ENCODE assay signal across 25 cellular contexts in the genomic region with DNA sequence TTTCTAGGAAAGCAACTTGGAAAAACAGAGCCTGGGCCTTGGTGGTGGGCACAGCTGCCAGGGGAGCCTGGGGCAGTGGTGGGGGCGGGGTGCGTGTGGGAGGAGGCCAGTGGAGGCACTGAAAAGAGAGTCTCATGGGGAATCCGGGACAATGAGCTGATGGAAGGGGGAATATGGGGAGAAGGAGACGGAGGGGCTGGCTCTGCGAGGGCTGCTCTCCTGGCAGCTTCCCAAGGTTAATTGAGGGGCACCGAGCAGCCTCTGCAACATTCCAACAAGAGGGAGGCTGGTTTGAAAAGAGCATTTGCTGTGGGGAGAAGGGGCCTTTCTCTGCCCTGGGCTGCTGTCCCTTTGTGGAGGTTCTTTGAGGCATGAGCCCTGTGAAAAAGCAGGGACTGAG. TPM values are rescaled to one million over a fixed set of nuclear protein-coding genes. Genes with fewer than 3 reads are reported as not detected.
DNase-seq lines count a peak whose midpoint lies in the region; ATAC-seq, FAIRE-seq and TF ChIP-seq lines count a peak whose summit lies in the region.
"Had no signal": no experiment of that assay in that cellular context is flagged by ENCODE, and none has a peak within 500 bp of the region (broad histone marks: within the 10 kb centered on the region; RNA-seq: fewer than 3 reads in every experiment).

No MANE protein-coding gene starts in this region.

- no peak overlapping the region for H3K27ac ChIP-seq in H1 (ENCODE audit: low read depth, low read length)
- H3K27ac ChIP-seq in rectal smooth muscle tissue (ENCODE audit: low read depth, low read length) = peak overlapping the region; percentile 52
- H3K27ac ChIP-seq in Karpas-422 (ENCODE audit: low read length) = no peak overlapping the region
- H3K27ac ChIP-seq: brain microvascular endothelial cell, left ventricle myocardium inferior, PC-9, upper lobe of right lung, VCaP had no signal

- H3K18ac ChIP-seq in H1 (ENCODE audit: extremely low read depth, low read length) = no peak overlapping the region

- FAIRE-seq in H1 (lab: Jason Lieb, UNC) = no peak
- FAIRE-seq: GM12891, islet of Langerhans had no signal

- H3K4me1 ChIP-seq in H1 (replicated peaks in 1 of 4; ENCODE audit: control insufficient read depth in 3 of 4, insufficient read depth in 4 of 4, low read length in 3 of 4) = peaks cover 0 to 4% (median 0%) of the 10 kb centered on the region in 4 experiments; a peak in 2 of 7 replicates
- peaks cover 24% of the 10 kb centered on the region for H3K4me1 ChIP-seq in rectal smooth muscle tissue (ENCODE audit: control insufficient read depth, insufficient read depth, low read length)
- H3K4me1 ChIP-seq in Karpas-422 (ENCODE audit: low read length) = peaks cover 29% of the 10 kb centered on the region

- H3K9me3 ChIP-seq in H1 (ENCODE audit: insufficient read depth in 2 of 2, low read depth in 1 of 2, low read length in 1 of 2) = no peaks in the 10 kb centered on the region
- H3K9me3 ChIP-seq in Karpas-422 (ENCODE audit: low read length) = no peaks in the 10 kb centered on the region
- H3K9me3 ChIP-seq: left ventricle myocardium inferior, upper lobe of right lung had no signal

- no peak overlapping the region for H2BK20ac ChIP-seq in H1 (ENCODE audit: low read length)

- H3K23me2 ChIP-seq in H1 (ENCODE audit: low read depth, low read length) = no peaks in the 10 kb centered on the region

- H2BK12ac ChIP-seq in H1 (ENCODE audit: low read depth, low read length) = no peak overlapping the region

- H3K27me3 ChIP-seq in H1 (replicated peaks in 1 of 4; ENCODE audit: control insufficient read depth in 3 of 4, extremely low read depth in 1 of 4, insufficient read depth in 3 of 4, low read length in 3 of 4) (peaks cover 0 to 9% (median 3%) of the 10 kb centered on the region in 4 experiments; a peak in 5 of 7 replicates), rectal smooth muscle tissue (ENCODE audit: control insufficient read depth, insufficient read depth, low read length) (peaks cover 5% of the 10 kb centered on the region), Karpas-422 (ENCODE audit: low read length) (no peaks in the 10 kb centered on the region)
- H3K27me3 ChIP-seq: brain microvascular endothelial cell had no signal

- H3K4me2 ChIP-seq in H1 (ENCODE audit: insufficient read depth in 1 of 2, low read depth in 2 of 2, low read length in 2 of 2) (no peak overlapping the region; a peak in 1 of 4 replicates), Karpas-422 (ENCODE audit: low read depth, low read length, poor library complexity, severe bottlenecking) (no peak overlapping the region)
- H3K4me2 ChIP-seq: PC-9 had no signal

- peak overlapping the region; percentile 40; the same call in 1 of the 2 replicates for H2BK15ac ChIP-seq in H1 (ENCODE audit: low read length)

- H4K5ac ChIP-seq in H1 (ENCODE audit: insufficient read length, low read depth, low read length) = no peak overlapping the region

- H2BK120ac ChIP-seq in H1 (replicated peaks; ENCODE audit: low read depth, low read length) = no peak overlapping the region

- no peak for TF ChIP-seq EP300 in H1 (IDR thresholded peaks at IDR 0.05; ENCODE audit: borderline replicate concordance in 1 of 2, low read depth in 2 of 2, low read length in 2 of 2)

- DNase-seq in COR-L47 (lab: John Stamatoyannopoulos, UW) = peak; percentile 11
- DNase-seq in NCI-H1092 (lab: John Stamatoyannopoulos, UW) = peak; percentile 43
- DNase-seq in H1 (ENCODE audit: low read depth in 1 of 2, low spot score in 2 of 2) = no peak
- no peak for DNase-seq in Karpas-422
- DNase-seq: activated CD4-positive, alpha-beta T cell treated with anti-CD3 and anti-CD28 coated beads, Interleukin-2, amount 50 U/mL, for 1 hour; activated naive CD4-positive, alpha-beta T cell treated with anti-CD3 and anti-CD28 coated beads for 36 hours; brain microvascular endothelial cell; EL; HFFc6; left ventricle myocardium inferior; natural killer cell; NCI-H1436; NCI-H510A treated with DMSO at 0.1 percent for 48 hours; NK-92 treated with Interleukin-12 subunit alpha and Interleukin-12 subunit beta, amount 100 ng/mL, for 24 hours; PC-9; Right ventricle myocardium superior; T-helper 9 cell; upper lobe of right lung had no signal

- ATAC-seq in GM19455 (IDR thresholded peaks at IDR 0.05; ENCODE audit: unreplicated experiment) (no peak), HG02884 (IDR thresholded peaks at IDR 0.05; ENCODE audit: unreplicated experiment) (no peak)
- ATAC-seq: natural killer cell had no signal

- H3K9me2 ChIP-seq in Karpas-422 (replicated peaks; ENCODE audit: insufficient read depth, low read length) = no peaks in the 10 kb centered on the region

- no peak overlapping the region for H4K8ac ChIP-seq in H1 (ENCODE audit: extremely low read depth, insufficient read depth, low read length)

- no peaks in the 10 kb centered on the region for H3K36me3 ChIP-seq in H1 (ENCODE audit: control insufficient read depth in 2 of 4, insufficient read depth in 4 of 4, low read length in 3 of 4)
- H3K36me3 ChIP-seq in rectal smooth muscle tissue (ENCODE audit: control insufficient read depth, insufficient read depth, low read length) = no peaks in the 10 kb centered on the region
- no peaks in the 10 kb centered on the region for H3K36me3 ChIP-seq in Karpas-422 (ENCODE audit: insufficient read depth, low read length)
- H3K36me3 ChIP-seq: brain microvascular endothelial cell, left ventricle myocardium inferior, upper lobe of right lung had no signal

- no peak for TF ChIP-seq POLR2A in H1 (IDR thresholded peaks at IDR 0.05; ENCODE audit: control extremely low read depth in 1 of 2, low read depth in 2 of 2, low read length in 2 of 2)

- TF ChIP-seq CTCF in H1 (IDR thresholded peaks at IDR 0.05; ENCODE audit: control extremely low read depth in 1 of 3, insufficient read depth in 1 of 3, low read depth in 1 of 3, low read length in 3 of 3) = no peak

- no peaks in the 10 kb centered on the region for H3K79me1 ChIP-seq in H1 (ENCODE audit: low read depth, low read length)

- no peak overlapping the region for H2BK5ac ChIP-seq in H1 (ENCODE audit: low read depth, low read length)

- H3K56ac ChIP-seq in H1 (replicated peaks; ENCODE audit: insufficient read length, low read depth, low read length) = no peak overlapping the region

- H3K4me3 ChIP-seq in H1 (ENCODE audit: extremely low read depth in 1 of 4, insufficient read depth in 2 of 4, low read depth in 3 of 4, low read length in 4 of 4) = no peak overlapping the region
- no peak overlapping the region for H3K4me3 ChIP-seq in rectal smooth muscle tissue (ENCODE audit: low read length)
- no peak overlapping the region for H3K4me3 ChIP-seq in Karpas-422 (ENCODE audit: low read length)
- H3K4me3 ChIP-seq: left ventricle myocardium inferior, PC-9, upper lobe of right lung had no signal

- no peak overlapping the region for H3K14ac ChIP-seq in H1 (ENCODE audit: insufficient read length)

- TF ChIP-seq RAD21 in H1 (IDR thresholded peaks at IDR 0.05 in 1 of 2, conservative IDR thresholded peaks at IDR 0.05 in 1 of 2; ENCODE audit: low read depth in 2 of 2, low read length in 2 of 2) = no peak

- no peaks in the 10 kb centered on the region for H3K79me2 ChIP-seq in H1 (ENCODE audit: control insufficient read depth in 1 of 2, insufficient read depth in 2 of 2, low read length in 2 of 2)
- H3K79me2 ChIP-seq in Karpas-422 (ENCODE audit: low read length) = no peaks in the 10 kb centered on the region

- POLR2A ChIA-PET in H1 (lab: Charles Lee; ENCODE audit: partially characterized antibody) = interaction anchor here (1.1 kb wide), 1 partner anchor 8 kb away, joined by 3 read pairs; no protein-coding TSS in a partner anchor

- H3K23ac ChIP-seq in H1 (ENCODE audit: insufficient read length) = no peak overlapping the region

- WGBS in H1 (ENCODE audit: extremely low coverage in 1 of 2, insufficient coverage in 1 of 2, insufficient read length in 1 of 2, insufficient replicate concordance in 2 of 2, low coverage in 1 of 2, low lambda C conversion rate in 2 of 2, missing lambda C conversion rate in 1 of 2), 2 experiments = 80% methylated on average over 2 of the region's 6 CpGs; no CpG with 5 or more reads in 1 of the 2 experiments

- H2AFZ ChIP-seq in H1 (ENCODE audit: low read length) (no peak overlapping the region), Karpas-422 (ENCODE audit: low read length) (no peak overlapping the region)
- H2AFZ ChIP-seq: PC-9 had no signal

- CTCF ChIA-PET in H1 (lab: Charles Lee; ENCODE audit: partially characterized antibody) = interaction anchor here (1.0 to 3.2 kb wide), 6 partner anchors 10 to 64 kb away, joined by 3 to 11 read pairs (median 4); no protein-coding TSS in a partner anchor

- no peak overlapping the region for H4K91ac ChIP-seq in H1 (replicated peaks; ENCODE audit: insufficient read length, low read length)

- no peak overlapping the region for H3K4ac ChIP-seq in H1 (replicated peaks; ENCODE audit: insufficient read length, low read depth, low read length)

- H2AK5ac ChIP-seq in H1 (ENCODE audit: low read depth, low read length) = no peak overlapping the region

- peaks cover 0 to 3% of the 10 kb centered on the region in 2 experiments for H4K20me1 ChIP-seq in H1 (replicated peaks in 1 of 2; ENCODE audit: control insufficient read depth in 1 of 2, insufficient read depth in 2 of 2, low read length in 2 of 2)
- no peaks in the 10 kb centered on the region for H4K20me1 ChIP-seq in Karpas-422 (ENCODE audit: insufficient read depth, low read depth, low read length)

- no peak overlapping the region for H3K9ac ChIP-seq in H1 (replicated peaks in 1 of 4; ENCODE audit: extremely low read depth in 1 of 4, low read depth in 3 of 4, low read length in 3 of 4)
- H3K9ac ChIP-seq in rectal smooth muscle tissue (ENCODE audit: low read length) = no peak overlapping the region
- H3K9ac ChIP-seq in Karpas-422 (ENCODE audit: low read length) = no peak overlapping the region

RNA-seq across cellular contexts. Expression of a gene that starts 9.4 kb away (rescaled TPM):
- total RNA-seq in H1 (2021; fragmentation: NEBNext Ultra II Directional; extraction: Animal tissue kit (Norgen Biotek cat#: 25700)) = 42.3 and 49.2 TPM in 2 replicates
- 16.5 and 23.6 TPM in 2 replicates for polyA plus RNA-seq in H1 (2011; rRNA removed)
- 15.7 TPM for polyA plus RNA-seq in H1 (2011; cell fraction: cytosol; rRNA removed)
- 61.7 TPM for polyA plus RNA-seq in H1 (2011; cell fraction: nucleus; rRNA removed)
- 13.6 to 23.1 TPM (median 21.3 TPM) in 4 replicates for polyA plus RNA-seq in H1 (2012, experiment 1 of 2)
- polyA plus RNA-seq in H1 (2012, experiment 2 of 2) = 8.1 TPM
- polyA plus RNA-seq in H1 (2013, experiment 1 of 2) = 15.1 TPM
- 14.1 TPM for polyA plus RNA-seq in H1 (2013, experiment 2 of 2)
- 73.6 and 79.6 TPM in 2 replicates for polyA minus RNA-seq in H1 (2011; rRNA and poly(A)+ RNA removed)
- 29.4 TPM for polyA minus RNA-seq in H1 (2011; cell fraction: cytosol; rRNA and poly(A)+ RNA removed)
- 44.5 TPM for polyA minus RNA-seq in H1 (2011; cell fraction: nucleus; rRNA and poly(A)+ RNA removed)
- 3.5 and 5.6 TPM in 2 replicates for total RNA-seq in Karpas-422 (2014; rRNA removed; shearing (Covaris generic); ENCODE audit: low replicate concordance)
- total RNA-seq: HFFc6, PC-9 had no signal
- polyA plus RNA-seq: CD14-positive monocyte had no signal

Comparison
In these comparisons a context has a peak if more than half of its experiments do, and no peak if none do; other contexts are left out.
1. DNase-seq: peak in COR-L47 (single experiment) and NCI-H1092 (single experiment); none in H1 (0 of 2) and Karpas-422 (single experiment).